32 cellular contexts compared by ENCODE assay signal in the genomic region with DNA sequence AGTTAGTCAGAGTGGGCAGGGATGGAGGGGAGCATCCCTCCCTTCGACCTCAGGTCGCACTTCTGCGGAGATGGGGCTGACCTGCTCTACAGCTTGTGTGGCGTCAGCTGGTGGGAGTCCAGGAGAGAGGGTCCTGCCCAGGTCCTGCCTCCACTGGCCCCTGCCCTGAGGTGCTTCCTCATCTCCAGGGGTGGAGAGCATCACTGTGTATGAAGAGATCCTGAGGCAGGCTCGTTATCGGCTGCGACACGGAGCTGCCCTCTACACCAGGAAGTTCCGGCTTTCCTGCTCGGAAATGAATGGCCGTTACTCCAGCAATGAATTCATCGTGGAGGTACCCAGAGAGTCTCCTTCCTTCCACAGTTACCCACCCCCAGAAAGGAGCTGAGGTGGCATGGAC. TPM values are rescaled to one million over a fixed set of nuclear protein-coding genes. Genes with fewer than 3 reads are reported as not detected.
"Had no signal": no experiment of that assay in that cellular context is flagged by ENCODE, and none has a peak within 500 bp of the region (broad histone marks: within the 10 kb centered on the region; RNA-seq: fewer than 3 reads in every experiment).

No MANE protein-coding gene starts in this region.

- H3K9me3 ChIP-seq: esophagus squamous epithelium, heart right ventricle, lower lobe of right lung, mucosa of descending colon, psoas muscle, suprapubic skin, transverse colon, vagina had no signal

- H3K4me3 ChIP-seq: dorsolateral prefrontal cortex, esophagus squamous epithelium, heart right ventricle, lower lobe of right lung, mucosa of descending colon, neural progenitor cell, psoas muscle, skin epidermis, suprapubic skin, transverse colon, vagina had no signal

- H3K4me2 ChIP-seq: neural progenitor cell had no signal

- H3K27me3 ChIP-seq: dorsolateral prefrontal cortex, esophagus squamous epithelium, heart right ventricle, neural progenitor cell, suprapubic skin, transverse colon, vagina had no signal

- DNase-seq: cerebellar nuclear complex; cortex of kidney; dorsolateral prefrontal cortex; effector CD8-positive, alpha-beta T cell; endodermal cell; erythroblast; esophagus squamous epithelium; foreskin melanocyte; glutamatergic neuron; heart right ventricle; hippocampal formation; immature natural killer cell; islet precursor cell; kidney glomerular epithelial cell; left colon; left ventricle myocardium superior; lower lobe of right lung; mucosa of descending colon; naive B cell; psoas muscle; right cardiac atrium; stimulated activated CD4-positive, alpha-beta T cell treated with anti-CD3 and anti-CD28 coated beads, Interleukin-15, amount 100 ng/mL, for 24 hours; stimulated activated CD4-positive, alpha-beta T cell treated with anti-CD3 and anti-CD28 coated beads, Interleukin-2, amount 100 ng/mL, for 48 hours; stimulated activated naive CD4-positive, alpha-beta T cell; stimulated activated naive CD8-positive, alpha-beta T cell treated with anti-CD3 and anti-CD28 coated beads, Interleukin-15, amount 100 ng/mL, for 72 hours; transverse colon had no signal

- ATAC-seq: left colon; left ventricle myocardium superior; lower lobe of right lung; mucosa of descending colon; psoas muscle; right cardiac atrium; stimulated activated naive CD8-positive, alpha-beta T cell treated with anti-CD3 and anti-CD28 coated beads, Interleukin-15, amount 100 ng/mL, for 72 hours had no signal

- H2AFZ ChIP-seq: neural progenitor cell had no signal

- H3K27ac ChIP-seq: esophagus squamous epithelium, heart right ventricle, lower lobe of right lung, neural progenitor cell, psoas muscle, skin epidermis, suprapubic skin, transverse colon, vagina had no signal

- H3K4me1 ChIP-seq: heart right ventricle, neural progenitor cell, psoas muscle, transverse colon, vagina had no signal

- H3K36me3 ChIP-seq: neural progenitor cell had no signal

- H3K9ac ChIP-seq: neural progenitor cell had no signal

RNA-seq across cellular contexts. Expression of a gene that starts 21.7 kb away (rescaled TPM):
- total RNA-seq: natural killer cell treated with Interleukin-12 subunit alpha and Interleukin-12 subunit beta and Interleukin-15 and Interleukin-18, amount 100 ng/mL, for 72 hours; osteocyte had no signal
- polyA plus RNA-seq: immature natural killer cell had no signal
